Comparison of ENCODE assay signal across 22 cellular contexts in the genomic region with DNA sequence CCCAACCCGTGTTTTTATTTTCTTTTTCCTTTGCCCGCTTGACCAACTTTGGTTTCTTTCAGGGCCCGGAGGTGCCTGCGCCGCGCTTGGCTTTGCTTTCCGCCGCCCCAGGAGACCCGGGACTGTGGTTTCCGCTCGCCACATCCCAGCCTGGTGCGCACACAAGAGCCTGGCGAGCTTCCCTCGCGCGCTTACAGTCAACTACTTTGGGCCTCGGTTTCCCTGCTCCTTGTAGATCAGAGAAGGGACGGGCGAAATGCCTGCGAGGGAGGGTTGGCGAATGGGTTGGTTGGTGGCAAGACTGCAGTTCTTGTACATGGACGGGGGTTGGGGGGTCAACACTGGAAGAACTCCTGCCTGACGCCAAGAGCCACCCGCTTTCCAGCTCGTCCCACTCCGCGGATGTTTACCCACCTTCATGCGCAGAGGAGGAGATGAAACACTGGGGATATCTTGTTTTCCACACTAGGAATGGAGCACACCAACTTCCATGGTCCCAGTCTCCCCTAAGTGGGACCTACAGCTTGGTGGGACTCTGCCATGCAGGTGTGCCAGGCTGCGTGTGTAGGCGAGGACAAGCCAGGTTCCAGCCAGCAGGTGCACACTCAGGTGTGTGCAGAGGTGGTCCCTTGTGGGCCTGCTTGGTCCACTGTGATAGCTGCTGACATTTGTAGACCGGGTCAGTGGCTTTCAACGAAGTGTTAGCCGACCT. TPM values are rescaled to one million over a fixed set of nuclear protein-coding genes. Genes with fewer than 3 reads are reported as not detected.
DNase-seq lines count a peak whose midpoint lies in the region; ATAC-seq and TF ChIP-seq lines count a peak whose summit lies in the region.
"Had no signal": no experiment of that assay in that cellular context is flagged by ENCODE, and none has a peak within 500 bp of the region (broad histone marks: within the 10 kb centered on the region; RNA-seq: fewer than 3 reads in every experiment).

No MANE protein-coding gene starts in this region.

- peaks cover 27 to 60% of the 10 kb centered on the region in 2 experiments for H3K4me1 Mint-ChIP-seq in H9
- peaks cover 18% of the 10 kb centered on the region for H3K4me1 Mint-ChIP-seq in brain
- H3K4me1 Mint-ChIP-seq: stimulated activated effector memory CD8-positive, alpha-beta T cell treated with anti-CD3 and anti-CD28 coated beads, Interleukin-12 subunit alpha, Interleukin-12 subunit beta, amount 100 ng/mL, for 72 hours; T-helper 17 cell had no signal

- no peak overlapping the region for H3K23ac ChIP-seq in H9 (ENCODE audit: insufficient read length, low read depth, low read length)

- no peak overlapping the region for H2BK12ac ChIP-seq in H9 (ENCODE audit: insufficient read length, low read depth, low read length)

- H2AFZ ChIP-seq in H9 (ENCODE audit: low read length) (no peak overlapping the region), MM.1S (ENCODE audit: low read length) (no peak overlapping the region)

- H3K4me3 Mint-ChIP-seq in H9 (peak overlapping the region in 1 of 2 experiments; percentile 76; a peak in 3 of 5 replicates), brain (peak overlapping the region in 3 of 5 experiments; percentile 8 to 73 (median 54))
- H3K4me3 Mint-ChIP-seq: memory B cell; naive thymus-derived CD4-positive, alpha-beta T cell; stimulated activated effector memory CD8-positive, alpha-beta T cell treated with anti-CD3 and anti-CD28 coated beads, Interleukin-12 subunit alpha, Interleukin-12 subunit beta, amount 100 ng/mL, for 72 hours; T-helper 17 cell had no signal

- no peaks in the 10 kb centered on the region for H4K20me1 ChIP-seq in H9 (ENCODE audit: control insufficient read depth, insufficient read depth, insufficient read length)
- no peaks in the 10 kb centered on the region for H4K20me1 ChIP-seq in MM.1S (ENCODE audit: insufficient read depth, low read length)

- no peak for TF ChIP-seq POLR2A in gastroesophageal sphincter (IDR thresholded peaks at IDR 0.05)

- no peak overlapping the region for H2BK120ac ChIP-seq in H9 (ENCODE audit: low read depth, low read length, poor library complexity, severe bottlenecking)

- no CpG with 5 or more reads among the region's 33 CpGs for WGBS in H9 (ENCODE audit: extremely low coverage, insufficient read length, low lambda C conversion rate)
- WGBS in gastroesophageal sphincter (ENCODE audit: low coverage in 1 of 2), 2 donors = 0 to 25% methylated on average over 1 to 9 of the region's 33 CpGs

- H3K27ac ChIP-seq in H9 (ENCODE audit: insufficient read length, low read depth, low read length) (no peak overlapping the region), MM.1S (ENCODE audit: low read length) (no peak overlapping the region), gastroesophageal sphincter (no peak overlapping the region)
- H3K27ac ChIP-seq: esophagus squamous epithelium, gastrocnemius medialis, suprapubic skin had no signal

- H3K27ac Mint-ChIP-seq in H9 (no peak overlapping the region; a peak in 1 of 7 replicates), brain (no peak overlapping the region)
- H3K27ac Mint-ChIP-seq: memory B cell; naive thymus-derived CD4-positive, alpha-beta T cell; stimulated activated effector memory CD8-positive, alpha-beta T cell treated with anti-CD3 and anti-CD28 coated beads, Interleukin-12 subunit alpha, Interleukin-12 subunit beta, amount 100 ng/mL, for 72 hours; T-helper 17 cell had no signal

- H3K9me2 ChIP-seq in MM.1S (replicated peaks; ENCODE audit: insufficient read depth, low read length) = no peaks in the 10 kb centered on the region

- TF ChIP-seq CTCF in H9 (conservative IDR thresholded peaks at IDR 0.05) (no peak), brain (conservative IDR thresholded peaks at IDR 0.05) (no peak), MM.1S (IDR thresholded peaks at IDR 0.05; ENCODE audit: low read length) (no peak), gastroesophageal sphincter (IDR thresholded peaks at IDR 0.05) (no peak)

- H4K5ac ChIP-seq in H9 (ENCODE audit: insufficient read length, low read depth, low read length) = no peak overlapping the region

- no peak overlapping the region for H3T11ph ChIP-seq in H9 (ENCODE audit: low read length)

- H3K36me3 ChIP-seq in MM.1S (replicated peaks; ENCODE audit: insufficient read depth, low read length) (no peaks in the 10 kb centered on the region), gastroesophageal sphincter (no peaks in the 10 kb centered on the region)
- H3K36me3 ChIP-seq: esophagus squamous epithelium, gastrocnemius medialis, suprapubic skin had no signal

- H3K27me3 ChIP-seq in H9 (ENCODE audit: insufficient read depth, low read length) = peaks cover 86% of the 10 kb centered on the region
- no peaks in the 10 kb centered on the region; the same call in 1 of the 2 replicates for H3K27me3 ChIP-seq in MM.1S (replicated peaks; ENCODE audit: insufficient read depth, low read length)
- H3K27me3 ChIP-seq in gastroesophageal sphincter = peaks cover 98% of the 10 kb centered on the region

- H3K36me3 Mint-ChIP-seq in H9 (ENCODE audit: insufficient read depth in 1 of 3, low read depth in 3 of 3) = no peaks in the 10 kb centered on the region
- no peaks in the 10 kb centered on the region for H3K36me3 Mint-ChIP-seq in brain
- H3K36me3 Mint-ChIP-seq: stimulated activated effector memory CD8-positive, alpha-beta T cell treated with anti-CD3 and anti-CD28 coated beads, Interleukin-12 subunit alpha, Interleukin-12 subunit beta, amount 100 ng/mL, for 72 hours had no signal

- ATAC-seq in HG03097 (IDR thresholded peaks at IDR 0.05; ENCODE audit: low FRiP score, unreplicated experiment) = no peak
- ATAC-seq in gastroesophageal sphincter = no peak
- ATAC-seq: gastrocnemius medialis; naive thymus-derived CD4-positive, alpha-beta T cell; stimulated activated effector memory CD8-positive, alpha-beta T cell treated with anti-CD3 and anti-CD28 coated beads, Interleukin-12 subunit alpha, Interleukin-12 subunit beta, amount 100 ng/mL, for 72 hours; T-helper 17 cell had no signal

- H3K14ac ChIP-seq in H9 (ENCODE audit: insufficient read depth, low read length) = no peak overlapping the region; the same call in 1 of the 2 replicates

- H3K4me1 ChIP-seq in H9 (ENCODE audit: insufficient read depth, low read length) (peaks cover 6% of the 10 kb centered on the region; the same call in 1 of the 2 replicates), MM.1S (ENCODE audit: low read length) (no peaks in the 10 kb centered on the region), gastroesophageal sphincter (peaks cover 0 to 27% (median 0%) of the 10 kb centered on the region in 3 donors)

- no peaks in the 10 kb centered on the region for H3F3A ChIP-seq in MM.1S (ENCODE audit: insufficient read depth, low read length)

- H3K79me2 ChIP-seq in H9 (ENCODE audit: insufficient read depth, low read length) = no peaks in the 10 kb centered on the region
- H3K79me2 ChIP-seq in MM.1S (ENCODE audit: low read length) = no peaks in the 10 kb centered on the region

- no peak overlapping the region for H2BK15ac ChIP-seq in H9 (ENCODE audit: low read depth, low read length)

- H3K9me3 Mint-ChIP-seq in H9 (peaks cover 0 to 17% of the 10 kb centered on the region in 2 experiments; a peak in 2 of 5 replicates), brain (peaks cover 0 to 10% (median 0%) of the 10 kb centered on the region in 5 experiments)
- H3K9me3 Mint-ChIP-seq: stimulated activated effector memory CD8-positive, alpha-beta T cell treated with anti-CD3 and anti-CD28 coated beads, Interleukin-12 subunit alpha, Interleukin-12 subunit beta, amount 100 ng/mL, for 72 hours had no signal

- no peak overlapping the region for H2AK5ac ChIP-seq in H9 (ENCODE audit: insufficient read length, low read length)

- H3K4ac ChIP-seq in H9 (ENCODE audit: low read depth, low read length) = no peak overlapping the region

- H3K4me3 ChIP-seq in MM.1S (ENCODE audit: low read length) (no peak overlapping the region), gastroesophageal sphincter (no peak overlapping the region)
- H3K4me3 ChIP-seq: esophagus squamous epithelium, gastrocnemius medialis, suprapubic skin had no signal

- DNase-seq in H9 (peak; percentile 45), islet precursor cell (peak; percentile 70), retina (peak; percentile 54), MM.1S (no peak), AML-193 (lab: John Stamatoyannopoulos, UW) (no peak)
- DNase-seq: activated gamma-delta T cell treated with Interleukin-2 at 50 U/mL for 16 hours; amygdala; effector memory CD4-positive, alpha-beta T cell; EL; esophagus squamous epithelium; gastrocnemius medialis; hypothalamus; naive thymus-derived CD4-positive, alpha-beta T cell; NCI-H1417 treated with DMSO at 0.1 percent for 48 hours; NCI-H524 treated with DMSO at 0.1 percent for 48 hours; T-helper 17 cell had no signal

- no peak overlapping the region for H2BK5ac ChIP-seq in H9 (ENCODE audit: insufficient read length, low read length)

- H3K79me1 ChIP-seq in H9 (ENCODE audit: insufficient read depth, low read depth, low read length, poor library complexity, severe bottlenecking) = no peaks in the 10 kb centered on the region

- no peaks in the 10 kb centered on the region for H3K9me3 ChIP-seq in H9 (ENCODE audit: control insufficient read depth, low read depth, low read length)
- H3K9me3 ChIP-seq in MM.1S (replicated peaks; ENCODE audit: insufficient read depth, low read length) = no peaks in the 10 kb centered on the region
- peaks cover 0 to 4% (median 0%) of the 10 kb centered on the region in 3 donors for H3K9me3 ChIP-seq in gastroesophageal sphincter
- H3K9me3 ChIP-seq: esophagus squamous epithelium, gastrocnemius medialis, suprapubic skin had no signal

- H4K91ac ChIP-seq in H9 (ENCODE audit: insufficient read length, low read depth, low read length) = no peak overlapping the region

- no peak overlapping the region for H4K8ac ChIP-seq in H9 (replicated peaks; ENCODE audit: insufficient read length, low read depth, low read length)

- no peak overlapping the region for H3K56ac ChIP-seq in H9 (ENCODE audit: insufficient read length, low read depth, low read length)

- TF ChIP-seq EP300 in gastroesophageal sphincter (IDR thresholded peaks at IDR 0.05) = no peak

- no peaks in the 10 kb centered on the region for H3K23me2 ChIP-seq in H9 (ENCODE audit: insufficient read length, low read depth, low read length, poor library complexity, severe bottlenecking)

- H3K27me3 Mint-ChIP-seq in H9 (ENCODE audit: low read depth) (peaks cover 100% of the 10 kb centered on the region), brain (peaks cover 96% of the 10 kb centered on the region)

- H3K9ac ChIP-seq in H9 (ENCODE audit: extremely low read depth, insufficient read length, low read length) = no peak overlapping the region
- no peak overlapping the region for H3K9ac ChIP-seq in MM.1S (ENCODE audit: low read length)

- no peak overlapping the region for H3K18ac ChIP-seq in H9 (ENCODE audit: insufficient read length, low read depth, low read length)

- H3K4me2 ChIP-seq in H9 (ENCODE audit: insufficient read depth, insufficient read length, low read length) = peak overlapping the region; percentile 42
- no peak overlapping the region for H3K4me2 ChIP-seq in MM.1S (ENCODE audit: low read depth, low read length)

- no peak overlapping the region for H2BK20ac ChIP-seq in H9 (ENCODE audit: low read depth, low read length, poor library complexity, severe bottlenecking)

RNA-seq across cellular contexts. Expression of a gene that starts 16.6 kb away (rescaled TPM):
- 0.04 and 0.07 TPM in 2 replicates for total RNA-seq in H9 (2021)
- polyA plus RNA-seq in brain (ENCODE audit: insufficient read depth, low read depth, low replicate concordance) = 5.1 TPM
- total RNA-seq in gastroesophageal sphincter = 10 to 100 TPM in 2 of 4 donors, 1 to 10 TPM in 2; 6.9 to 17.4 (median 10.0) TPM
- total RNA-seq: naive thymus-derived CD4-positive, alpha-beta T cell had no signal
- polyA plus RNA-seq: naive thymus-derived CD4-positive, alpha-beta T cell had no signal

Comparison
In these comparisons a context has a peak if more than half of its experiments do, and no peak if none do; other contexts are left out.
1. DNase-seq: peak in H9 (single experiment), islet precursor cell (single experiment) and retina (single experiment); none in MM.1S (single experiment) and AML-193 (0 of 2).